In the genomic region with DNA sequence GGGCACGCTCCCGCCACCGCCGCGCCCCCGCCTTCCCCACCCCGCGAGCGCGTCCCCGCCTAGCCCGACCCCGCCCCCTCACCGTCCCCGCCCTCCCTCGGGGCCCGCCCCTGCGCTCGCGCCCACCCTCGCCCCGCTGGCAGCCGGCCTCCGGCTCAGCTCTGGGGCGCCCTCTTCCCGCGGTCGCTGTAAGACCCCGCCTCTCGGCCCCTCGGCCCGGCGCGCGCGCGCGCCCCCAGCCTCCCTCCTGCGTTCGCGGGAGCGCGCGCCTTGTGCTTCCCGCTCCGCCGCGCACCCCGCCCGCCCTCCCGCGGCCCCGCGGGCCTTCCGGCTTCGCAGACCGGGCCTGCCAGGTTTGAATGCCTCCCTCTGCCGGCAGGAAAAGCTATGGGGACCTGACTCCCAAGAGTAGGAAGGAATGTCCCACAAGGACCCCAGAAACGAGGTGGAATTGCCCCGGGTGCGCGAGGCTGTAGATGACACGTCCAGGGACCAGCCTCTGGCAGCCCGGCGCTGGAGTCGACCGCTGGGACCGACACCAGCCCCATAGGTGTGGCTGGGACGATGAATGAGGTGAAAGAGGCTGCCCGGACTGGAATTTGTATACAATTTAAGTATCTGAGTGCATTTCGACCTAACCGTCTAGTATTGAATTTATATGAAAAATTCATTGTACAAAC, we compare ENCODE assay signal across 8 cellular contexts.
A peak's percentile ranks its signal among the peaks of the same experiment; 100 is the strongest.
DNase-seq lines count a peak whose midpoint lies in the region; ATAC-seq lines count a peak whose summit lies in the region.

No MANE protein-coding gene starts in this region.

- no peaks in the 10 kb centered on the region for H3K27me3 ChIP-seq in BLaER1 treated with 17β-estradiol and CSF1 and Interleukin-3, amounts not matched to agents 10 nM and 100 nM

- DNase-seq in GM19240 (ENCODE audit: insufficient read length, low spot score) (peak; percentile 76), NCI-H524 (lab: John Stamatoyannopoulos, UW) (peak; percentile 92 to 97), left kidney (ENCODE audit: low read depth, low spot score) (peak; percentile 98)
- peak; percentile 93 to 94 for DNase-seq in activated CD4-positive, alpha-beta T cell treated with anti-CD3 and anti-CD28 coated beads for 4 hours
- DNase-seq in stimulated activated CD4-positive, alpha-beta T cell treated with anti-CD3 and anti-CD28 coated beads, Interleukin-1b, Interleukin-23, amount 100 ng/mL, for 48 hours = peak; percentile 93

- peaks cover 12 to 42% (median 31%) of the 10 kb centered on the region in 11 experiments; a peak in 20 of 22 replicates for H4K20me1 ChIP-seq in BLaER1 treated with 17β-estradiol and CSF1 and Interleukin-3, amounts not matched to agents 10 nM and 100 nM

- H3K4me1 ChIP-seq in BLaER1 treated with 17β-estradiol and CSF1 and Interleukin-3, amounts not matched to agents 10 nM and 100 nM = peaks cover 13 to 37% (median 30%) of the 10 kb centered on the region in 10 experiments

- peak overlapping the region; percentile 83 to 99 (median 98) for H3K4me3 ChIP-seq in BLaER1 treated with 17β-estradiol and CSF1 and Interleukin-3, amounts not matched to agents 10 nM and 100 nM

- ATAC-seq in HG03442 (IDR thresholded peaks at IDR 0.05; ENCODE audit: unreplicated experiment) = peak; percentile 69

- H3K9me3 ChIP-seq in BLaER1 treated with 17β-estradiol and CSF1 and Interleukin-3, amounts not matched to agents 10 nM and 100 nM (replicated peaks in 1 of 11) = no peaks in the 10 kb centered on the region

- H3K36me3 ChIP-seq in BLaER1 treated with 17β-estradiol and CSF1 and Interleukin-3, amounts not matched to agents 10 nM and 100 nM = peaks cover 0 to 12% (median 6%) of the 10 kb centered on the region in 11 experiments; a peak in 5 of 22 replicates

- peak overlapping the region; percentile 98 to 99 (median 99) for H3K27ac ChIP-seq in BLaER1 treated with 17β-estradiol and CSF1 and Interleukin-3, amounts not matched to agents 10 nM and 100 nM
- peak overlapping the region; percentile 89 for H3K27ac ChIP-seq in cingulate gyrus (ENCODE audit: low read depth, low read length)

- H3K4me2 ChIP-seq in BLaER1 treated with 17β-estradiol and CSF1 and Interleukin-3, amounts not matched to agents 10 nM and 100 nM = peak overlapping the region; percentile 60 to 87 (median 83)

- peak overlapping the region; percentile 97 to 100 (median 99) for H3K9ac ChIP-seq in BLaER1 treated with 17β-estradiol and CSF1 and Interleukin-3, amounts not matched to agents 10 nM and 100 nM

Comparison
In these comparisons a context has a peak if more than half of its experiments do, and no peak if none do; other contexts are left out.
1. Peak in every context shown above with its lines: DNase-seq, ATAC-seq, H3K4me3 ChIP-seq and H3K27ac ChIP-seq.